Comparison of ENCODE assay signal across 28 cellular contexts in genomic region chr1:186275818-186276217, GRCh38. TPM values are rescaled to one million over a fixed set of nuclear protein-coding genes. Genes with fewer than 3 reads are reported as not detected.
"Had no signal": no experiment of that assay in that cellular context is flagged by ENCODE, and none has a peak within 500 bp of the region (broad histone marks: within the 10 kb centered on the region; RNA-seq: fewer than 3 reads in every experiment).

No MANE protein-coding gene starts in this region.

- H3K36me3 ChIP-seq: gastrocnemius medialis, pancreas, right atrium auricular region, suprapubic skin, tibial artery had no signal

- H3K4me3 ChIP-seq: gastrocnemius medialis, pancreas, psoas muscle, right atrium auricular region, suprapubic skin, tibial artery had no signal

- DNase-seq: activated CD4-positive, alpha-beta memory T cell treated with anti-CD3 and anti-CD28 coated beads, Interleukin-2, amount 10 ng/mL, durations not matched to agents 7 days and 5 days; activated CD4-positive, alpha-beta T cell treated with anti-CD3 and anti-CD28 coated beads, Interleukin-2, amount 10 ng/mL, durations not matched to agents 7 days and 5 days; activated CD8-positive, alpha-beta memory T cell treated with anti-CD3 and anti-CD28 coated beads, Interleukin-2, amount 50 U/mL, for 48 hours; activated gamma-delta T cell; activated naive CD8-positive, alpha-beta T cell treated with anti-CD3 and anti-CD28 coated beads, Interleukin-2, amount 50 U/mL, for 24 hours; activated T-cell treated with anti-CD3 and anti-CD28 coated beads, Interleukin-2, amount 50 U/mL, for 24 hours; amygdala; caudate nucleus; gastrocnemius medialis; glutamatergic neuron; left cardiac atrium; midbrain; naive thymus-derived CD8-positive, alpha-beta T cell; nucleus accumbens; pancreas; psoas muscle; stimulated activated CD4-positive, alpha-beta T cell treated with anti-CD3 and anti-CD28 coated beads, Interleukin-15, amount 100 ng/mL, for 24 hours; stimulated activated CD4-positive, alpha-beta T cell treated with anti-CD3 and anti-CD28 coated beads, Interleukin-2, amount 100 ng/mL, for 24 hours; stimulated activated naive CD4-positive, alpha-beta T cell; tibial artery had no signal

- H3K4me3 Mint-ChIP-seq: activated CD4-positive, alpha-beta memory T cell treated with anti-CD3 and anti-CD28 coated beads, Interleukin-2, amount 10 ng/mL, durations not matched to agents 7 days and 5 days; activated CD4-positive, alpha-beta T cell treated with anti-CD3 and anti-CD28 coated beads, Interleukin-2, amount 10 ng/mL, durations not matched to agents 7 days and 5 days; activated naive CD4-positive, alpha-beta T cell treated with anti-CD3 and anti-CD28 coated beads, Interleukin-2, amount 50 U/mL, for 24 hours; activated naive CD8-positive, alpha-beta T cell treated with anti-CD3 and anti-CD28 coated beads, Interleukin-2, amount 50 U/mL, for 24 hours; activated T-cell treated with anti-CD3 and anti-CD28 coated beads, Interleukin-2, amount 50 U/mL, for 24 hours; naive thymus-derived CD8-positive, alpha-beta T cell; neural crest cell had no signal

- H3K9me3 Mint-ChIP-seq: activated CD4-positive, alpha-beta memory T cell treated with anti-CD3 and anti-CD28 coated beads, Interleukin-2, amount 10 ng/mL, durations not matched to agents 7 days and 5 days; activated naive CD4-positive, alpha-beta T cell treated with anti-CD3 and anti-CD28 coated beads, Interleukin-2, amount 50 U/mL, for 24 hours; activated naive CD8-positive, alpha-beta T cell treated with anti-CD3 and anti-CD28 coated beads, Interleukin-2, amount 50 U/mL, for 24 hours; activated T-cell treated with anti-CD3 and anti-CD28 coated beads, Interleukin-2, amount 50 U/mL, for 24 hours; naive thymus-derived CD8-positive, alpha-beta T cell; neural crest cell had no signal

- H3K27me3 ChIP-seq: gastrocnemius medialis, pancreas, right atrium auricular region, suprapubic skin, tibial artery had no signal

- FAIRE-seq: endothelial cell of umbilical vein, keratinocyte, pancreas had no signal

- H3K36me3 Mint-ChIP-seq: naive thymus-derived CD8-positive, alpha-beta T cell had no signal

- H3K4me1 ChIP-seq: gastrocnemius medialis, pancreas, psoas muscle, right atrium auricular region, suprapubic skin, tibial artery had no signal

- H3K9me3 ChIP-seq: gastrocnemius medialis, pancreas, psoas muscle, right atrium auricular region, suprapubic skin, tibial artery had no signal

- H3K27me3 Mint-ChIP-seq: activated CD4-positive, alpha-beta memory T cell treated with anti-CD3 and anti-CD28 coated beads, Interleukin-2, amount 10 ng/mL, durations not matched to agents 7 days and 5 days; activated CD4-positive, alpha-beta T cell treated with anti-CD3 and anti-CD28 coated beads, Interleukin-2, amount 10 ng/mL, durations not matched to agents 7 days and 5 days; activated naive CD4-positive, alpha-beta T cell treated with anti-CD3 and anti-CD28 coated beads, Interleukin-2, amount 50 U/mL, for 24 hours; activated naive CD8-positive, alpha-beta T cell treated with anti-CD3 and anti-CD28 coated beads, Interleukin-2, amount 50 U/mL, for 24 hours; activated T-cell treated with anti-CD3 and anti-CD28 coated beads, Interleukin-2, amount 50 U/mL, for 24 hours; naive thymus-derived CD8-positive, alpha-beta T cell had no signal

- H3K27ac Mint-ChIP-seq: activated CD4-positive, alpha-beta memory T cell treated with anti-CD3 and anti-CD28 coated beads, Interleukin-2, amount 10 ng/mL, durations not matched to agents 7 days and 5 days; activated CD4-positive, alpha-beta T cell treated with anti-CD3 and anti-CD28 coated beads, Interleukin-2, amount 10 ng/mL, durations not matched to agents 7 days and 5 days; activated naive CD4-positive, alpha-beta T cell treated with anti-CD3 and anti-CD28 coated beads, Interleukin-2, amount 50 U/mL, for 24 hours; activated naive CD8-positive, alpha-beta T cell treated with anti-CD3 and anti-CD28 coated beads, Interleukin-2, amount 50 U/mL, for 24 hours; activated T-cell treated with anti-CD3 and anti-CD28 coated beads, Interleukin-2, amount 50 U/mL, for 24 hours had no signal

- H3K4me1 Mint-ChIP-seq: activated CD4-positive, alpha-beta memory T cell treated with anti-CD3 and anti-CD28 coated beads, Interleukin-2, amount 10 ng/mL, durations not matched to agents 7 days and 5 days; activated naive CD8-positive, alpha-beta T cell treated with anti-CD3 and anti-CD28 coated beads, Interleukin-2, amount 50 U/mL, for 24 hours; neural crest cell had no signal

- H3K27ac ChIP-seq: gastrocnemius medialis, pancreas, psoas muscle, right atrium auricular region, suprapubic skin, tibial artery, VCaP had no signal

- ATAC-seq: activated CD4-positive, CD25-positive, alpha-beta regulatory T cell treated with anti-CD3 and anti-CD28 coated beads, Interleukin-2, amount 50 U/mL, for 24 hours; activated naive CD8-positive, alpha-beta T cell treated with anti-CD3 and anti-CD28 coated beads, Interleukin-2, amount 50 U/mL, for 24 hours; gastrocnemius medialis; left cardiac atrium; naive thymus-derived CD8-positive, alpha-beta T cell; pancreas; psoas muscle had no signal

RNA-seq across cellular contexts. Expression of gene PRG4, which starts 20.3 kb away (rescaled TPM):
- total RNA-seq: endothelial cell of umbilical vein, neural crest cell had no signal
- polyA plus RNA-seq: endothelial cell of umbilical vein had no signal
